ENCODE assay signal across 1 cellular context in genomic region chr6:144063744-144064401, GRCh38.
A peak's percentile ranks its signal among the peaks of the same experiment; 100 is the strongest.
TF ChIP-seq lines count a peak whose summit lies in the region.

No MANE protein-coding gene starts in this region.

TF ChIP-seq in HepG2, 621 proteins besides CTCF, POLR2A, EP300 and RAD21 (continued from another document and continues in another):
- TF ChIP-seq ZBTB8A (CRISPR knock-in tag; IDR thresholded peaks at IDR 0.05; ENCODE audit: borderline replicate concordance, low read depth): no peak
- TF ChIP-seq SRF (IDR thresholded peaks at IDR 0.05; ENCODE audit: low read depth, low read length): no peak
- 0 out of 2 replicates have a peak, but pooled peaks have one; percentile 47 for TF ChIP-seq MXD4 (CRISPR knock-in tag; IDR thresholded peaks at IDR 0.05)
- TF ChIP-seq SRY (CRISPR knock-in tag; IDR thresholded peaks at IDR 0.05): 0 out of 2 replicates have a peak, but pooled peaks have one; percentile 74
- TF ChIP-seq, protein P1, sequence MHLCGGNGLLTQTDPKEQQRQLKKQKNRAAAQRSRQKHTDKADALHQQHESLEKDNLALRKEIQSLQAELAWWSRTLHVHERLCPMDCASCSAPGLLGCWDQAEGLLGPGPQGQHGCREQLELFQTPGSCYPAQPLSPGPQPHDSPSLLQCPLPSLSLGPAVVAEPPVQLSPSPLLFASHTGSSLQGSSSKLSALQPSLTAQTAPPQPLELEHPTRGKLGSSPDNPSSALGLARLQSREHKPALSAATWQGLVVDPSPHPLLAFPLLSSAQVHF (CRISPR knock-in tag; IDR thresholded peaks at IDR 0.05): 0 out of 2 replicates have a peak, but pooled peaks have one; percentile 33
- no peak for TF ChIP-seq ZNF235 (CRISPR knock-in tag; IDR thresholded peaks at IDR 0.05; ENCODE audit: borderline replicate concordance)
- TF ChIP-seq, protein P2, sequence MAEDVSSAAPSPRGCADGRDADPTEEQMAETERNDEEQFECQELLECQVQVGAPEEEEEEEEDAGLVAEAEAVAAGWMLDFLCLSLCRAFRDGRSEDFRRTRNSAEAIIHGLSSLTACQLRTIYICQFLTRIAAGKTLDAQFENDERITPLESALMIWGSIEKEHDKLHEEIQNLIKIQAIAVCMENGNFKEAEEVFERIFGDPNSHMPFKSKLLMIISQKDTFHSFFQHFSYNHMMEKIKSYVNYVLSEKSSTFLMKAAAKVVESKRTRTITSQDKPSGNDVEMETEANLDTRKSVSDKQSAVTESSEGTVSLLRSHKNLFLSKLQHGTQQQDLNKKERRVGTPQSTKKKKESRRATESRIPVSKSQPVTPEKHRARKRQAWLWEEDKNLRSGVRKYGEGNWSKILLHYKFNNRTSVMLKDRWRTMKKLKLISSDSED (CRISPR knock-in tag; IDR thresholded peaks at IDR 0.05): no peak
- TF ChIP-seq ETS1 (CRISPR knock-in tag; IDR thresholded peaks at IDR 0.05): 0 out of 2 replicates have a peak, but pooled peaks have one; percentile 26
- no peak for TF ChIP-seq ZNF138 (CRISPR knock-in tag; IDR thresholded peaks at IDR 0.05; ENCODE audit: low read depth)
- peak; percentile 38; the same call in 1 of the 2 replicates for TF ChIP-seq DR1 (CRISPR knock-in tag; IDR thresholded peaks at IDR 0.05)
- no peak for TF ChIP-seq BRD4 (CRISPR knock-in tag; IDR thresholded peaks at IDR 0.05)
- peak; percentile 79 for TF ChIP-seq SALL1 (CRISPR knock-in tag; IDR thresholded peaks at IDR 0.05)
- TF ChIP-seq, protein P3, sequence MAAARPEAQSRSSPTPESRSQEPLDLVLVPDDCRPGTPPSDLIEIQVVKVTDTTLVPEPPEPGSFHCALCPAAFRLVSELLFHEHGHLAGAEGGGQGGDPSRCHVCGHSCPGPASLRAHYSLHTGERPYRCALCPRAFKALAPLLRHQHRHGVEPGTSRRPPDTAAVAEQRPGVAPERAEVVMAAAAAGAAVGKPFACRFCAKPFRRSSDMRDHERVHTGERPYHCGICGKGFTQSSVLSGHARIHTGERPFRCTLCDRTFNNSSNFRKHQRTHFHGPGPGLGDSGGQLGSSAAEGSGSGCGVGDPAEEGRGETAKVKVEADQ (CRISPR knock-in tag; IDR thresholded peaks at IDR 0.05; ENCODE audit: borderline replicate concordance): no peak
- TF ChIP-seq CENPT (CRISPR knock-in tag; IDR thresholded peaks at IDR 0.05; ENCODE audit: low read depth): no peak
- TF ChIP-seq ZNF570 (CRISPR knock-in tag; IDR thresholded peaks at IDR 0.05; ENCODE audit: borderline replicate concordance): 0 out of 2 replicates have a peak, but pooled peaks have one; percentile 4
- no peak for TF ChIP-seq IKZF1 (IDR thresholded peaks at IDR 0.05)
- TF ChIP-seq, protein P4, sequence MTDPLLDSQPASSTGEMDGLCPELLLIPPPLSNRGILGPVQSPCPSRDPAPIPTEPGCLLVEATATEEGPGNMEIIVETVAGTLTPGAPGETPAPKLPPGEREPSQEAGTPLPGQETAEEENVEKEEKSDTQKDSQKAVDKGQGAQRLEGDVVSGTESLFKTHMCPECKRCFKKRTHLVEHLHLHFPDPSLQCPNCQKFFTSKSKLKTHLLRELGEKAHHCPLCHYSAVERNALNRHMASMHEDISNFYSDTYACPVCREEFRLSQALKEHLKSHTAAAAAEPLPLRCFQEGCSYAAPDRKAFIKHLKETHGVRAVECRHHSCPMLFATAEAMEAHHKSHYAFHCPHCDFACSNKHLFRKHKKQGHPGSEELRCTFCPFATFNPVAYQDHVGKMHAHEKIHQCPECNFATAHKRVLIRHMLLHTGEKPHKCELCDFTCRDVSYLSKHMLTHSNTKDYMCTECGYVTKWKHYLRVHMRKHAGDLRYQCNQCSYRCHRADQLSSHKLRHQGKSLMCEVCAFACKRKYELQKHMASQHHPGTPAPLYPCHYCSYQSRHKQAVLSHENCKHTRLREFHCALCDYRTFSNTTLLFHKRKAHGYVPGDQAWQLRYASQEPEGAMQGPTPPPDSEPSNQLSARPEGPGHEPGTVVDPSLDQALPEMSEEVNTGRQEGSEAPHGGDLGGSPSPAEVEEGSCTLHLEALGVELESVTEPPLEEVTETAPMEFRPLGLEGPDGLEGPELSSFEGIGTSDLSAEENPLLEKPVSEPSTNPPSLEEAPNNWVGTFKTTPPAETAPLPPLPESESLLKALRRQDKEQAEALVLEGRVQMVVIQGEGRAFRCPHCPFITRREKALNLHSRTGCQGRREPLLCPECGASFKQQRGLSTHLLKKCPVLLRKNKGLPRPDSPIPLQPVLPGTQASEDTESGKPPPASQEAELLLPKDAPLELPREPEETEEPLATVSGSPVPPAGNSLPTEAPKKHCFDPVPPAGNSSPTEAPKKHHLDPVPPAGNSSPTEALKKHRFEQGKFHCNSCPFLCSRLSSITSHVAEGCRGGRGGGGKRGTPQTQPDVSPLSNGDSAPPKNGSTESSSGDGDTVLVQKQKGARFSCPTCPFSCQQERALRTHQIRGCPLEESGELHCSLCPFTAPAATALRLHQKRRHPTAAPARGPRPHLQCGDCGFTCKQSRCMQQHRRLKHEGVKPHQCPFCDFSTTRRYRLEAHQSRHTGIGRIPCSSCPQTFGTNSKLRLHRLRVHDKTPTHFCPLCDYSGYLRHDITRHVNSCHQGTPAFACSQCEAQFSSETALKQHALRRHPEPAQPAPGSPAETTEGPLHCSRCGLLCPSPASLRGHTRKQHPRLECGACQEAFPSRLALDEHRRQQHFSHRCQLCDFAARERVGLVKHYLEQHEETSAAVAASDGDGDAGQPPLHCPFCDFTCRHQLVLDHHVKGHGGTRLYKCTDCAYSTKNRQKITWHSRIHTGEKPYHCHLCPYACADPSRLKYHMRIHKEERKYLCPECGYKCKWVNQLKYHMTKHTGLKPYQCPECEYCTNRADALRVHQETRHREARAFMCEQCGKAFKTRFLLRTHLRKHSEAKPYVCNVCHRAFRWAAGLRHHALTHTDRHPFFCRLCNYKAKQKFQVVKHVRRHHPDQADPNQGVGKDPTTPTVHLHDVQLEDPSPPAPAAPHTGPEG (CRISPR knock-in tag; IDR thresholded peaks at IDR 0.05): peak; percentile 24; the same call in 1 of the 2 replicates
- TF ChIP-seq, protein P5, sequence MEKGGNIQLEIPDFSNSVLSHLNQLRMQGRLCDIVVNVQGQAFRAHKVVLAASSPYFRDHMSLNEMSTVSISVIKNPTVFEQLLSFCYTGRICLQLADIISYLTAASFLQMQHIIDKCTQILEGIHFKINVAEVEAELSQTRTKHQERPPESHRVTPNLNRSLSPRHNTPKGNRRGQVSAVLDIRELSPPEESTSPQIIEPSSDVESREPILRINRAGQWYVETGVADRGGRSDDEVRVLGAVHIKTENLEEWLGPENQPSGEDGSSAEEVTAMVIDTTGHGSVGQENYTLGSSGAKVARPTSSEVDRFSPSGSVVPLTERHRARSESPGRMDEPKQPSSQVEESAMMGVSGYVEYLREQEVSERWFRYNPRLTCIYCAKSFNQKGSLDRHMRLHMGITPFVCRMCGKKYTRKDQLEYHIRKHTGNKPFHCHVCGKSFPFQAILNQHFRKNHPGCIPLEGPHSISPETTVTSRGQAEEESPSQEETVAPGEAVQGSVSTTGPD (CRISPR knock-in tag; IDR thresholded peaks at IDR 0.05): no peak
- peak; percentile 32; the same call in 1 of the 2 replicates for TF ChIP-seq ZNF605 (CRISPR knock-in tag; IDR thresholded peaks at IDR 0.05)
- TF ChIP-seq ESRRA (CRISPR knock-in tag; IDR thresholded peaks at IDR 0.05; ENCODE audit: low read depth): no peak
- TF ChIP-seq PLSCR1 (CRISPR knock-in tag; IDR thresholded peaks at IDR 0.05; ENCODE audit: borderline replicate concordance): no peak
- no peak for TF ChIP-seq TRIM24 (CRISPR knock-in tag; IDR thresholded peaks at IDR 0.05)
- 0 out of 2 replicates have a peak, but pooled peaks have one; percentile 66 for TF ChIP-seq ZSCAN21 (CRISPR knock-in tag; IDR thresholded peaks at IDR 0.05; ENCODE audit: borderline replicate concordance)
- TF ChIP-seq CBX1 (IDR thresholded peaks at IDR 0.05; ENCODE audit: low read depth): peak; percentile 36
- TF ChIP-seq SKIL (CRISPR knock-in tag; IDR thresholded peaks at IDR 0.05; ENCODE audit: borderline replicate concordance): no peak
- TF ChIP-seq ZMYM4 (CRISPR knock-in tag; IDR thresholded peaks at IDR 0.05): peak; percentile 64
- 0 out of 2 replicates have a peak, but pooled peaks have one; percentile 37 for TF ChIP-seq SP140L (CRISPR knock-in tag; IDR thresholded peaks at IDR 0.05; ENCODE audit: borderline replicate concordance)
- TF ChIP-seq ZBED4 (CRISPR knock-in tag; IDR thresholded peaks at IDR 0.05; ENCODE audit: borderline replicate concordance): no peak
- TF ChIP-seq ZNF678 (CRISPR knock-in tag; IDR thresholded peaks at IDR 0.05): peak; percentile 74; the same call in 1 of the 2 replicates
- TF ChIP-seq, protein P6, sequence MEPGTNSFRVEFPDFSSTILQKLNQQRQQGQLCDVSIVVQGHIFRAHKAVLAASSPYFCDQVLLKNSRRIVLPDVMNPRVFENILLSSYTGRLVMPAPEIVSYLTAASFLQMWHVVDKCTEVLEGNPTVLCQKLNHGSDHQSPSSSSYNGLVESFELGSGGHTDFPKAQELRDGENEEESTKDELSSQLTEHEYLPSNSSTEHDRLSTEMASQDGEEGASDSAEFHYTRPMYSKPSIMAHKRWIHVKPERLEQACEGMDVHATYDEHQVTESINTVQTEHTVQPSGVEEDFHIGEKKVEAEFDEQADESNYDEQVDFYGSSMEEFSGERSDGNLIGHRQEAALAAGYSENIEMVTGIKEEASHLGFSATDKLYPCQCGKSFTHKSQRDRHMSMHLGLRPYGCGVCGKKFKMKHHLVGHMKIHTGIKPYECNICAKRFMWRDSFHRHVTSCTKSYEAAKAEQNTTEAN (CRISPR knock-in tag; conservative IDR thresholded peaks at IDR 0.05): 0 out of 2 replicates have a peak, but pooled peaks have one; percentile 21
- no peak for TF ChIP-seq SIN3B (IDR thresholded peaks at IDR 0.05; ENCODE audit: low read length)
- TF ChIP-seq TP53 (CRISPR knock-in tag; conservative IDR thresholded peaks at IDR 0.05): 0 out of 2 replicates have a peak, but pooled peaks have one; percentile 46
- no peak for TF ChIP-seq ZNF510 (CRISPR knock-in tag; IDR thresholded peaks at IDR 0.05; ENCODE audit: low read depth)
- TF ChIP-seq TRIM22 (IDR thresholded peaks at IDR 0.05): no peak
- TF ChIP-seq RFX1 (IDR thresholded peaks at IDR 0.05): no peak
- peak; percentile 92 for TF ChIP-seq KDM3A (CRISPR knock-in tag; IDR thresholded peaks at IDR 0.05; ENCODE audit: low read depth)
- TF ChIP-seq SNAPC5 (CRISPR knock-in tag; IDR thresholded peaks at IDR 0.05; ENCODE audit: borderline replicate concordance): 0 out of 2 replicates have a peak, but pooled peaks have one; percentile 40
